Comparison of ENCODE assay signal across 1 cellular context in the genomic region with DNA sequence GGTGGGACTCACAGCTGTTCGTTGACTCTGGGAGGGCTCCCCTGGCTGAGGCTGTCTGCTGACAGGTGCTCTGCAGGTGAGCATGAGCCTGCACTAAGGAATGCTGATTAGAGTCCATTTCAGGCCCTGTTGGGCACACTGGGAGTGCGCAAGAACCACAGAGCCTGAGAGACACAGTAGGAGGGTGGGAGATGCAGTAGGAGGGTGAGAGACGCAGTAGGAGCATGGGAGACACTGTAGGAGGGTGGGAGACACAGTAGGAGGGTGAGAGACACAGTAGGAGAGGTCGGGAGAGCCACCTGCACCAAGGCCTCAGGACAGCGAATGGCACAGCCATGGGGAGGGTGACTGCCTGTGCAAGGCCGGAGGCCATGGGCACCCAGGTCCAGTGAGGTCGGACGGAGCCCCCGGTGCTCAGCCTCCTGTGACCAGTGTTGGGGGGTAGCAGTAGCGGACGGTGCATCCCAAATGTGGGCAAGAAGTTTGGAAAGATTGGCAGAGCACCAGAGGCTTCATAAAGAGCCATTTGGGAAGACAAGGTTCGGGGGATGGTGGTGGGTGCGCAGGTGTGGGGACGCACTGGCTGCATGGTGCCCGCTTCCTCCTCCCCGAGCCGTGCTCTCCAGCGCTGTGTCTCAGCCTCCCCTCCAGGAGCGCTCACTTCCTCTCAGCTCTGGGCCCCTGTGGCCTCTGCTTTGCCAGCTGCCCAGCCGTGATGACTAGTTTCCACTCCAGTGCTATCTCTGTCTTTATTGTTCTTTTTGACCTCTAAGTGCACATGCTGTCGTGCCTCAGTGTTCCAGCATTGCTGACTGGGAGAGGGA.
TF ChIP-seq lines count a peak whose summit lies in the region.

No MANE protein-coding gene starts in this region.

TF ChIP-seq in GM12878, 131 proteins besides CTCF, POLR2A, EP300 and RAD21:
- TF ChIP-seq SPI1 (IDR thresholded peaks at IDR 0.05; ENCODE audit: borderline replicate concordance, insufficient read depth, low read depth, low read length) = peak; percentile 56
TF ChIP-seq in GM12878: peak in this region for 1; not testable (repeated sequence) for 130.
